ENCODE assay signal across 30 cellular contexts in genomic region chr18:61039251-61039650, GRCh38.
"Had no signal": no experiment of that assay in that cellular context is flagged by ENCODE, and none has a peak within 500 bp of the region (broad histone marks: within the 10 kb centered on the region; RNA-seq: fewer than 3 reads in every experiment).

No MANE protein-coding gene starts in this region.

- H3K4me2 ChIP-seq: SK-N-SH had no signal

- H3K4me3 Mint-ChIP-seq: activated CD4-positive, alpha-beta T cell treated with anti-CD3 and anti-CD28 coated beads, Interleukin-2, amount 10 ng/mL, durations not matched to agents 24 days and 14 days; activated CD8-positive, alpha-beta T cell treated with anti-CD3 and anti-CD28 coated beads, Interleukin-2, amount 10 ng/mL, durations not matched to agents 7 days and 5 days; activated naive CD4-positive, alpha-beta T cell treated with anti-CD3 and anti-CD28 coated beads, Interleukin-2, amount 50 U/mL, for 24 hours; activated naive CD8-positive, alpha-beta T cell treated with anti-CD3 and anti-CD28 coated beads, Interleukin-2, amount 10 ng/mL, durations not matched to agents 7 days and 5 days; activated T-cell treated with anti-CD3 and anti-CD28 coated beads, Interleukin-2, amount 50 U/mL, for 24 hours; T-helper 1 cell treated with Interleukin-12 subunit alpha and Interleukin-12 subunit beta and Interleukin-4 antibody, amounts not matched to agents 30 μg/mL and 1 μg/mL, for 36 hours; T-helper 2 cell treated with Interferon-gamma antibody and Interleukin-4, amounts not matched to agents 5 μg/mL and 100 μg/mL, for 36 hours had no signal

- H3K4me1 Mint-ChIP-seq: activated CD4-positive, alpha-beta T cell treated with anti-CD3 and anti-CD28 coated beads, Interleukin-2, amount 10 ng/mL, durations not matched to agents 24 days and 14 days; activated naive CD4-positive, alpha-beta T cell treated with anti-CD3 and anti-CD28 coated beads, Interleukin-2, amount 50 U/mL, for 24 hours; activated naive CD8-positive, alpha-beta T cell treated with anti-CD3 and anti-CD28 coated beads, Interleukin-2, amount 10 ng/mL, durations not matched to agents 7 days and 5 days had no signal

- H3K9me3 Mint-ChIP-seq: activated CD4-positive, alpha-beta T cell treated with anti-CD3 and anti-CD28 coated beads, Interleukin-2, amount 10 ng/mL, durations not matched to agents 24 days and 14 days had no signal

- H3K9ac ChIP-seq: SK-N-SH had no signal

- ATAC-seq: activated CD8-positive, alpha-beta T cell treated with anti-CD3 and anti-CD28 coated beads, Interleukin-2, amount 10 ng/mL, durations not matched to agents 7 days and 5 days; Panc1 had no signal

- H3K4me3 ChIP-seq: ascending aorta, cardiac muscle cell, SJSA1 had no signal

- H3K36me3 ChIP-seq: ascending aorta, cardiac muscle cell, SJSA1 had no signal

- H3K36me3 Mint-ChIP-seq: activated naive CD4-positive, alpha-beta T cell treated with anti-CD3 and anti-CD28 coated beads, Interleukin-2, amount 50 U/mL, for 24 hours; activated naive CD8-positive, alpha-beta T cell treated with anti-CD3 and anti-CD28 coated beads, Interleukin-2, amount 10 ng/mL, durations not matched to agents 7 days and 5 days had no signal

- H3K27ac Mint-ChIP-seq: activated CD4-positive, alpha-beta T cell treated with anti-CD3 and anti-CD28 coated beads, Interleukin-2, amount 10 ng/mL, durations not matched to agents 24 days and 14 days; activated CD8-positive, alpha-beta T cell treated with anti-CD3 and anti-CD28 coated beads, Interleukin-2, amount 10 ng/mL, durations not matched to agents 7 days and 5 days; activated naive CD4-positive, alpha-beta T cell treated with anti-CD3 and anti-CD28 coated beads, Interleukin-2, amount 50 U/mL, for 24 hours; activated naive CD8-positive, alpha-beta T cell treated with anti-CD3 and anti-CD28 coated beads, Interleukin-2, amount 10 ng/mL, durations not matched to agents 7 days and 5 days; activated T-cell treated with anti-CD3 and anti-CD28 coated beads, Interleukin-2, amount 50 U/mL, for 24 hours; activated T-helper 2 cell treated with anti-CD3 and anti-CD28 coated beads, Interferon-gamma antibody, Interleukin-2, Interleukin-4, amounts not matched to agents 10 μg/mL and 5 μg/mL and 100 μg/mL, durations not matched to agents 14 hours and 24 hours and 36 hours; T-helper 1 cell treated with Interleukin-12 subunit alpha and Interleukin-12 subunit beta and Interleukin-4 antibody, amounts not matched to agents 30 μg/mL and 1 μg/mL, for 36 hours; T-helper 2 cell treated with Interferon-gamma antibody and Interleukin-4, amounts not matched to agents 5 μg/mL and 100 μg/mL, for 36 hours had no signal

- DNase-seq: activated CD4-positive, alpha-beta T cell treated with anti-CD3 and anti-CD28 coated beads, Interleukin-2, amount 10 ng/mL, durations not matched to agents 24 days and 14 days; activated CD4-positive, alpha-beta T cell treated with anti-CD3 and anti-CD28 coated beads, Interleukin-2, amount 50 U/mL, for 48 hours; activated CD8-positive, alpha-beta T cell treated with anti-CD3 and anti-CD28 coated beads, Interleukin-2, amount 10 ng/mL, durations not matched to agents 7 days and 5 days; activated gamma-delta T cell; activated naive CD4-positive, alpha-beta T cell treated with Interleukin-2 at 50 U/mL for 16 hours; activated naive CD8-positive, alpha-beta T cell treated with anti-CD3 and anti-CD28 coated beads, Interleukin-2, amount 10 ng/mL, durations not matched to agents 7 days and 5 days; activated T-cell treated with anti-CD3 and anti-CD28 coated beads, Interleukin-2, amount 50 U/mL, for 24 hours; amygdala; Kasumi-1; KG1; MM.1S; MV-4-11; NCI-H1092; NCI-H1436 treated with DMSO at 0.1 percent for 48 hours; NCI-H1694 treated with DMSO at 0.1 percent for 48 hours; NCI-H2029; NCI-H510A; NCI-H526; NCI-H774; SHP77 treated with DMSO at 0.1 percent for 48 hours; SK-N-SH had no signal

- FAIRE-seq: TTC549 had no signal

- H3K9me3 ChIP-seq: ascending aorta, SJSA1, SK-N-SH had no signal

- H3K27me3 ChIP-seq: ascending aorta, cardiac muscle cell, SJSA1 had no signal

- H3K27me3 Mint-ChIP-seq: activated CD4-positive, alpha-beta T cell treated with anti-CD3 and anti-CD28 coated beads, Interleukin-2, amount 10 ng/mL, durations not matched to agents 24 days and 14 days; activated naive CD4-positive, alpha-beta T cell treated with anti-CD3 and anti-CD28 coated beads, Interleukin-2, amount 50 U/mL, for 24 hours; activated naive CD8-positive, alpha-beta T cell treated with anti-CD3 and anti-CD28 coated beads, Interleukin-2, amount 10 ng/mL, durations not matched to agents 7 days and 5 days; activated T-cell treated with anti-CD3 and anti-CD28 coated beads, Interleukin-2, amount 50 U/mL, for 24 hours had no signal

- H3K4me1 ChIP-seq: ascending aorta, SJSA1 had no signal

- H3K27ac ChIP-seq: ascending aorta, cardiac muscle cell, SJSA1 had no signal
